11 cellular contexts compared by ENCODE assay signal in genomic region chr17:50219345-50219744, GRCh38. TPM values are rescaled to one million over a fixed set of nuclear protein-coding genes. Genes with fewer than 3 reads are reported as not detected.
DNase-seq lines count a peak whose midpoint lies in the region; FAIRE-seq and TF ChIP-seq lines count a peak whose summit lies in the region.
"Had no signal": no experiment of that assay in that cellular context is flagged by ENCODE, and none has a peak within 500 bp of the region (broad histone marks: within the 10 kb centered on the region; RNA-seq: fewer than 3 reads in every experiment).

No MANE protein-coding gene starts in this region.

- no TSS peak for BruUV-seq in Caco-2 (replicated peaks; lab: Mats Ljungman, UMichigan)

- H3K9me3 Mint-ChIP-seq in Caco-2 (ENCODE audit: unreplicated experiment), result no peaks in the 10 kb centered on the region
- H3K9me3 Mint-ChIP-seq: CD8-positive, alpha-beta T cell had no signal

- H3K27me3 ChIP-seq in Caco-2 (replicated peaks; ENCODE audit: control insufficient read depth, insufficient read depth, low read length), result no peaks in the 10 kb centered on the region
- no peaks in the 10 kb centered on the region for H3K27me3 ChIP-seq in rectal smooth muscle tissue (ENCODE audit: control insufficient read depth, insufficient read depth, low read length)

- intact Hi-C loops in Caco-2 (cut with micrococcal nuclease; ENCODE audit: unreplicated experiment), result no loop called here

- H3K27me3 Mint-ChIP-seq in Caco-2 (ENCODE audit: insufficient read depth, unreplicated experiment), result no peaks in the 10 kb centered on the region

- no peak overlapping the region for H3K4me3 Mint-ChIP-seq in Caco-2 (ENCODE audit: unreplicated experiment)
- H3K4me3 Mint-ChIP-seq: activated CD4-positive, alpha-beta memory T cell treated with anti-CD3 and anti-CD28 coated beads for 36 hours; CD8-positive, alpha-beta T cell had no signal

- H3K36me3 Mint-ChIP-seq in Caco-2 (ENCODE audit: insufficient read depth, unreplicated experiment), result no peaks in the 10 kb centered on the region
- H3K36me3 Mint-ChIP-seq: activated CD4-positive, alpha-beta memory T cell treated with anti-CD3 and anti-CD28 coated beads for 36 hours; CD8-positive, alpha-beta T cell had no signal

- no peaks in the 10 kb centered on the region for H3K36me3 ChIP-seq in Caco-2 (ENCODE audit: control insufficient read depth, insufficient read depth, low read length)
- H3K36me3 ChIP-seq in rectal smooth muscle tissue (ENCODE audit: control insufficient read depth, insufficient read depth, low read length), result no peaks in the 10 kb centered on the region

- TF ChIP-seq CTCF in Caco-2 (IDR thresholded peaks at IDR 0.05; ENCODE audit: insufficient read depth in 1 of 2, low read depth in 1 of 2, low read length in 1 of 2, severe bottlenecking in 1 of 2, unreplicated experiment in 1 of 2), result no peak

- peak overlapping the region; percentile 31 for H3K27ac Mint-ChIP-seq in Caco-2 (ENCODE audit: unreplicated experiment)
- H3K27ac Mint-ChIP-seq: activated CD4-positive, alpha-beta memory T cell treated with anti-CD3 and anti-CD28 coated beads for 36 hours; CD8-positive, alpha-beta T cell had no signal

- no peak overlapping the region for H3K9ac ChIP-seq in rectal smooth muscle tissue (ENCODE audit: low read length)

- peak overlapping the region; percentile 18 for H3K27ac ChIP-seq in rectal smooth muscle tissue (ENCODE audit: low read depth, low read length)

- POLR2A ChIA-PET in Caco-2 (lab: Charles Lee), result no interaction called here

- peaks cover 41% of the 10 kb centered on the region for H3K4me1 Mint-ChIP-seq in Caco-2 (ENCODE audit: low read depth, unreplicated experiment)

- H3K4me3 ChIP-seq in Caco-2 (ENCODE audit: low read depth, low read length) (no peak overlapping the region), rectal smooth muscle tissue (ENCODE audit: low read length) (no peak overlapping the region)

- DNase-seq in Caco-2 (no peak), RCC 7860 (ENCODE audit: low spot score) (peak; percentile 93), fibroblast of gingiva (ENCODE audit: low read depth) (peak; percentile 72), germinal center (ENCODE audit: low spot score) (no peak), NCI-H146 treated with DMSO at 0.1 percent for 48 hours (lab: John Stamatoyannopoulos, UW; ENCODE audit: unreplicated experiment) (no peak), NCI-H510A treated with DMSO at 0.1 percent for 48 hours (lab: John Stamatoyannopoulos, UW) (no peak), NCI-H748 treated with DMSO at 0.1 percent for 48 hours (lab: John Stamatoyannopoulos, UW) (no peak)
- DNase-seq: activated CD4-positive, alpha-beta memory T cell treated with anti-CD3 and anti-CD28 coated beads for 36 hours; CD8-positive, alpha-beta T cell had no signal

- FAIRE-seq in RCC 7860 (lab: Jason Lieb, UNC), result peak; percentile 98

- H3K4me1 ChIP-seq in Caco-2 (peaks cover 52% of the 10 kb centered on the region), rectal smooth muscle tissue (ENCODE audit: control insufficient read depth, insufficient read depth, low read length) (peaks cover 21% of the 10 kb centered on the region)

- CTCF ChIA-PET in Caco-2 (lab: Charles Lee), result interaction anchor here (1.0 to 2.4 kb wide), 9 partner anchors 15 to 77 kb away, joined by 3 to 30 read pairs (median 5); partner anchors contain the start of genes COL1A1 and TMEM92

- H3K9me3 ChIP-seq in Caco-2, result no peaks in the 10 kb centered on the region

RNA-seq across cellular contexts. Expression of gene COL1A1, which starts 17.9 kb away (rescaled TPM):
- total RNA-seq in Caco-2 (2022), result 23.4 and 27.3 TPM in 2 replicates

RNA-seq across cellular contexts. Expression of gene SGCA, which starts 53.5 kb away (rescaled TPM):
- total RNA-seq in Caco-2 (2022), result not detected in 2 replicates
- total RNA-seq: cerebellum had no signal

RNA-seq across cellular contexts. Expression of gene TMEM92, which starts 54.9 kb away (rescaled TPM):
- 14.6 and 14.8 TPM in 2 replicates for total RNA-seq in Caco-2 (2022)
- total RNA-seq: CD8-positive, alpha-beta T cell; cerebellum had no signal

Comparison
In these comparisons a context has a peak if more than half of its experiments do, and no peak if none do; other contexts are left out.
1. DNase-seq: peak in RCC 7860 (single experiment) and fibroblast of gingiva (single experiment); none in Caco-2 (0 of 2), germinal center (single experiment), NCI-H146 treated with DMSO at 0.1 percent for 48 hours (single experiment), NCI-H510A treated with DMSO at 0.1 percent for 48 hours (single experiment) and NCI-H748 treated with DMSO at 0.1 percent for 48 hours (single experiment).